ENCODE assay signal across 8 cellular contexts in genomic region chr19:1651061-1651547, GRCh38. TPM values are rescaled to one million over a fixed set of nuclear protein-coding genes. Genes with fewer than 3 reads are reported as not detected.
DNase-seq lines count a peak whose midpoint lies in the region; ATAC-seq, FAIRE-seq and TF ChIP-seq lines count a peak whose summit lies in the region.

No MANE protein-coding gene starts in this region.

- peak overlapping the region; percentile 96 for H3K27ac Mint-ChIP-seq in CD8-positive, alpha-beta T cell
- H3K27ac Mint-ChIP-seq in activated T-cell treated with anti-CD3 and anti-CD28 coated beads, Interleukin-2, amount 50 U/mL, for 72 hours, result peak overlapping the region; percentile 97

- peak overlapping the region; percentile 78 for H3K4me3 ChIP-seq in CD8-positive, alpha-beta T cell (ENCODE audit: low read depth, low read length)
- H3K4me3 ChIP-seq in NB4 (ENCODE audit: low read depth, low read length) (peak overlapping the region; percentile 64), skin epidermis (peak overlapping the region; percentile 51 to 95 (median 74))

- TF ChIP-seq CTCF in CD8-positive, alpha-beta T cell (IDR thresholded peaks at IDR 0.05), result no peak
- TF ChIP-seq CTCF in NB4 (IDR thresholded peaks at IDR 0.05; ENCODE audit: low read depth, low read length), result no peak

- H3K9me3 Mint-ChIP-seq in CD8-positive, alpha-beta T cell, result no peaks in the 10 kb centered on the region
- no peaks in the 10 kb centered on the region for H3K9me3 Mint-ChIP-seq in activated T-cell treated with anti-CD3 and anti-CD28 coated beads, Interleukin-2, amount 50 U/mL, for 72 hours

- no peaks in the 10 kb centered on the region for H3K9me3 ChIP-seq in CD8-positive, alpha-beta T cell (ENCODE audit: low read length)

- peaks cover 17% of the 10 kb centered on the region for H3K36me3 Mint-ChIP-seq in CD8-positive, alpha-beta T cell
- peaks cover 0 to 6% of the 10 kb centered on the region in 2 donors for H3K36me3 Mint-ChIP-seq in activated T-cell treated with anti-CD3 and anti-CD28 coated beads, Interleukin-2, amount 50 U/mL, for 72 hours (ENCODE audit: insufficient read depth in 2 of 2)

- DNase-seq in CD8-positive, alpha-beta T cell, result peak; percentile 38 to 81 (median 63)
- DNase-seq in NB4 (ENCODE audit: low read depth) (peak; percentile 58), germinal center (ENCODE audit: low spot score) (peak; percentile 67), frontal cortex (ENCODE audit: low spot score in 2 of 2) (no peak), RCC 7860 (ENCODE audit: low spot score) (no peak)
- DNase-seq in activated T-cell treated with anti-CD3 and anti-CD28 coated beads, Interleukin-2, amount 50 U/mL, for 72 hours, result peak; percentile 50 to 71

- intact Hi-C loops in CD8-positive, alpha-beta T cell (cut with DNase I, micrococcal nuclease), result loop anchor here (1.0 to 5.0 kb wide), 11 partner anchors 26 to 1536 kb away; partner anchors contain the start of genes C19orf25 (in 1 of the 2), DOT1L (in 1 of the 2), IZUMO4 (in 1 of the 2) and KLF16 (in 1 of the 2)

- H3K4me1 Mint-ChIP-seq in CD8-positive, alpha-beta T cell (ENCODE audit: low read depth), result peaks cover 10% of the 10 kb centered on the region
- peaks cover 23% of the 10 kb centered on the region for H3K4me1 Mint-ChIP-seq in activated T-cell treated with anti-CD3 and anti-CD28 coated beads, Interleukin-2, amount 50 U/mL, for 72 hours (ENCODE audit: low read depth)

- CTCF ChIA-PET in CD8-positive, alpha-beta T cell (lab: Charles Lee), result interaction anchor here (0.9 to 2.2 kb wide), 6 partner anchors 21 to 175 kb away, joined by 3 to 9 read pairs (median 4); partner anchors contain the start of gene MBD3

- POLR2A ChIA-PET in CD8-positive, alpha-beta T cell (lab: Charles Lee), result interaction anchor here (3.5 to 3.7 kb wide), 2 partner anchors 44 to 58 kb away, joined by 26 to 50 read pairs; partner anchors contain the start of genes MBD3 and UQCR11

- no peaks in the 10 kb centered on the region for H3K27me3 ChIP-seq in CD8-positive, alpha-beta T cell (ENCODE audit: insufficient read depth, low read length)

- H3K36me3 ChIP-seq in CD8-positive, alpha-beta T cell (ENCODE audit: insufficient read depth, low read length), result no peaks in the 10 kb centered on the region

- H3K4me3 Mint-ChIP-seq in CD8-positive, alpha-beta T cell, result peak overlapping the region; percentile 88
- H3K4me3 Mint-ChIP-seq in activated T-cell treated with anti-CD3 and anti-CD28 coated beads, Interleukin-2, amount 50 U/mL, for 72 hours, result peak overlapping the region; percentile 95 to 98

- TF ChIP-seq POLR2A in NB4 (IDR thresholded peaks at IDR 0.05; ENCODE audit: extremely low read depth, insufficient read length), result no peak

- H3K27ac ChIP-seq in CD8-positive, alpha-beta T cell (ENCODE audit: low read depth, low read length), result peak overlapping the region; percentile 47
- H3K27ac ChIP-seq in skin epidermis, result peak overlapping the region in 20 of 21 experiments; percentile 70 to 92 (median 80)

- peak; percentile 16 for ATAC-seq in CD8-positive, alpha-beta T cell
- no peak for ATAC-seq in activated T-cell treated with anti-CD3 and anti-CD28 coated beads, Interleukin-2, amount 50 U/mL, for 72 hours (replicated peaks in 1 of 2)
- ATAC-seq in HG03378 (IDR thresholded peaks at IDR 0.05; ENCODE audit: unreplicated experiment), result no peak

- no peaks in the 10 kb centered on the region for H3K27me3 Mint-ChIP-seq in CD8-positive, alpha-beta T cell (ENCODE audit: low read depth)
- H3K27me3 Mint-ChIP-seq in activated T-cell treated with anti-CD3 and anti-CD28 coated beads, Interleukin-2, amount 50 U/mL, for 72 hours (ENCODE audit: low read depth), result no peaks in the 10 kb centered on the region

- H3K4me1 ChIP-seq in CD8-positive, alpha-beta T cell (ENCODE audit: insufficient read depth, low read length), result peaks cover 12% of the 10 kb centered on the region

- FAIRE-seq in frontal cortex (lab: Jason Lieb, UNC) (no peak), RCC 7860 (lab: Jason Lieb, UNC) (no peak)

RNA-seq across cellular contexts. Expression of gene TCF3, which starts 1.3 kb away (rescaled TPM):
- total RNA-seq in CD8-positive, alpha-beta T cell, result 10 to 100 TPM; 67.6 to 69.7 TPM
- total RNA-seq in activated T-cell treated with anti-CD3 and anti-CD28 coated beads, Interleukin-2, amount 50 U/mL, for 72 hours, result 100 to 1,000 TPM; 112 to 126 TPM
- total RNA-seq in frontal cortex, result 16.7 TPM

RNA-seq across cellular contexts. Expression of gene UQCR11, which starts 45.8 kb away (rescaled TPM):
- 10 to 100 TPM; 97.1 to 98.0 TPM for total RNA-seq in CD8-positive, alpha-beta T cell
- 100 to 1,000 TPM; 103 to 113 TPM for total RNA-seq in activated T-cell treated with anti-CD3 and anti-CD28 coated beads, Interleukin-2, amount 50 U/mL, for 72 hours
- 65.6 TPM for total RNA-seq in frontal cortex

RNA-seq across cellular contexts. Expression of gene MBD3, which starts 58.4 kb away (rescaled TPM):
- 10 to 100 TPM; 31.0 to 37.2 TPM for total RNA-seq in CD8-positive, alpha-beta T cell
- total RNA-seq in activated T-cell treated with anti-CD3 and anti-CD28 coated beads, Interleukin-2, amount 50 U/mL, for 72 hours, result 10 to 100 TPM; 71.2 to 77.9 TPM
- 50.1 TPM for total RNA-seq in frontal cortex

Comparison
In these comparisons a context has a peak if more than half of its experiments do, and no peak if none do; other contexts are left out.
1. DNase-seq: peak in CD8-positive, alpha-beta T cell (7 of 7), NB4 (single experiment), activated T-cell treated with anti-CD3 and anti-CD28 coated beads, Interleukin-2, amount 50 U/mL, for 72 hours (2 of 2) and germinal center (single experiment); none in frontal cortex (0 of 2) and RCC 7860 (single experiment).
2. Peak in every context shown above with its lines, with median percentiles within 50 percentile points of each other: H3K4me3 ChIP-seq.